16 cellular contexts compared by ENCODE assay signal in the genomic region with DNA sequence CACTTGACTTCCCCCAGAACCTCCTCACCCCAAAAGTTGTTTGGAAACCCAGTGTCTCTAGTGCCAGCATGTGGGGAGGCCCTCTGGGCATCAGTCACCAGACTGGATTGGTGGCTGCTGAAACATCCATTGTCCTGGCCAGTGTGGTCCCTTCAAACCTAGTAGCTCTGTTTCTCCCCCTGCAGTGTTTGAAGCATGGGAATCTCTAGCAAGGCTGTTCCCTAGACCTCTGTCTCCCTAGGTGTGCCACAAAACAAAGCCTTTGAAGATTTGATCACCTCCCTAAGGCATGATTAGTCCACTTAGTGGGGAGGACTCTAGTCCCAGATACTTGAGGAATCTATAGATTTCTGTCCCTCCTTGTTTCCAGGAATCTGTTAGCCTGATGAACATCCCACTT.
"Had no signal": no experiment of that assay in that cellular context is flagged by ENCODE, and none has a peak within 500 bp of the region (broad histone marks: within the 10 kb centered on the region; RNA-seq: fewer than 3 reads in every experiment).

No MANE protein-coding gene starts in this region.

- DNase-seq: activated CD4-positive, alpha-beta T cell treated with anti-CD3 and anti-CD28 coated beads for 1 hour; activated CD4-positive, alpha-beta T cell treated with anti-CD3 and anti-CD28 coated beads, Interleukin-2, amount 50 U/mL, for 48 hours; activated effector memory CD4-positive, alpha-beta T cell treated with Interleukin-2 at 50 U/mL for 16 hours; activated naive CD4-positive, alpha-beta T cell treated with anti-CD3 and anti-CD28 coated beads, Interleukin-2, amount 50 U/mL, for 16 hours; left lung; stimulated activated CD4-positive, alpha-beta T cell treated with anti-CD3 and anti-CD28 coated beads, Interleukin-4, amount 100 ng/mL, for 4 hours; stimulated activated CD8-positive, alpha-beta memory T cell treated with anti-CD3 and anti-CD28 coated beads, Interleukin-4, amount 100 ng/mL, for 48 hours; stimulated activated naive CD8-positive, alpha-beta T cell treated with anti-CD3 and anti-CD28 coated beads, Interleukin-15, Interleukin-2, amounts not matched to agents 100 U/mL and 50 U/mL, for 24 hours; upper lobe of right lung had no signal

- H3K36me3 Mint-ChIP-seq: natural killer cell treated with Interleukin-12 subunit alpha and Interleukin-12 subunit beta and Interleukin-15 and Interleukin-18, amount 100 ng/mL, for 72 hours had no signal

- H3K27ac Mint-ChIP-seq: progenitor cell of endocrine pancreas had no signal

- FAIRE-seq: frontal cortex, islet of Langerhans had no signal

- H3K27me3 Mint-ChIP-seq: natural killer cell treated with Interleukin-12 subunit alpha and Interleukin-12 subunit beta and Interleukin-15 and Interleukin-18, amount 100 ng/mL, for 72 hours; progenitor cell of endocrine pancreas had no signal

- H3K4me1 ChIP-seq: left lung, right atrium auricular region, upper lobe of right lung had no signal

- ATAC-seq: left lung; natural killer cell treated with Interleukin-12 subunit alpha and Interleukin-12 subunit beta and Interleukin-15 and Interleukin-18, amount 100 ng/mL, for 72 hours; stimulated activated naive CD8-positive, alpha-beta T cell treated with anti-CD3 and anti-CD28 coated beads, Interleukin-15, Interleukin-2, amounts not matched to agents 100 U/mL and 50 U/mL, for 24 hours; upper lobe of right lung had no signal

- H3K4me3 Mint-ChIP-seq: natural killer cell treated with Interleukin-12 subunit alpha and Interleukin-12 subunit beta and Interleukin-15 and Interleukin-18, amount 100 ng/mL, for 72 hours had no signal

- H3K36me3 ChIP-seq: cardiac muscle cell, left lung, right atrium auricular region, upper lobe of right lung had no signal

- H3K4me3 ChIP-seq: cardiac muscle cell, left lung, right atrium auricular region, skin epidermis, upper lobe of right lung had no signal

- H3K9me3 ChIP-seq: left lung, right atrium auricular region, upper lobe of right lung had no signal

- H3K27me3 ChIP-seq: cardiac muscle cell, left lung, right atrium auricular region, upper lobe of right lung had no signal

- H3K27ac ChIP-seq: cardiac muscle cell, right atrium auricular region, upper lobe of right lung had no signal
